ENCODE assay signal across 8 cellular contexts in the genomic region with DNA sequence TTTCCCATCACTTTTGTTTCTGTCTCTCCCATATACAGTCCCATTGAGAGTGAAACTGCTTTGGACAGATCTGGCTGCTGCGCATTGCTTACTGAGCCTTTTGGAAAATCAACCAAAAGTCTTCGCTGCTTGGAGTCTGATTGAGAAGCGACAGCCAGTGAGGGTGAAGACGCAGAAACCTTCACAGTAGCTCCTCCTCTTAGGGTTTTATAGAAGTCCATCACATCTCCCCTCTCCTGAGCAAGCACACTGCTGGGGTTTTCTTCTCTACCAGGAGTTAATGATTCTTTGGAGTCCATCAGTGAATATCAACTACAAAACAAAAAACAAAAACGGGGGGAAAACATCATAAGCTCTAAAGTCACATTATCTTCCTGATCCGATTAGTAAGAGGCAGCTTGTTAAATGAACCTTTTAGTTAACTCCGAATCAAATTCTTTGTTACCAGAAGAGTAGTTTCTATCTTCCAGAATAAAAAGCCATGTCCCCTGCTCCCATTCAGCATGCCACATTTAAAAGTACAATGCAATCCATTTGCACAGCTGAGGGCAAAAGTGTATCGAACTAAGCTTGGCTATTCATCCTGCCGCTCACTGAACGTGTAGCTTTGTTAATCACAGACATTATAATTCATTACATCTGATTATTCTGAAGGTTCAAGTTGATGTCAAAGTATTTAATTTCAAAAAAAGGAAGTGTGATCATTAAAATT. TPM values are rescaled to one million over a fixed set of nuclear protein-coding genes. Genes with fewer than 3 reads are reported as not detected.
DNase-seq lines count a peak whose midpoint lies in the region; ATAC-seq, FAIRE-seq and TF ChIP-seq lines count a peak whose summit lies in the region.

No MANE protein-coding gene starts in this region.

- H3K27ac Mint-ChIP-seq in naive thymus-derived CD4-positive, alpha-beta T cell: peak overlapping the region; percentile 9 to 89 (median 62)

- POLR2A ChIA-PET in naive thymus-derived CD4-positive, alpha-beta T cell (lab: Charles Lee): interaction anchor here (0.7 to 1.9 kb wide), 7 partner anchors 10 to 47 kb away, joined by 3 to 8 read pairs (median 4); no protein-coding TSS in a partner anchor
- POLR2A ChIA-PET in A673 (lab: Charles Lee; ENCODE audit: low non-redundant PET): no interaction called here

- no peak for ATAC-seq in naive thymus-derived CD4-positive, alpha-beta T cell

- CTCF ChIA-PET in naive thymus-derived CD4-positive, alpha-beta T cell (lab: Charles Lee): interaction anchor here (0.6 to 1.5 kb wide), 3 partner anchors 9 to 770 kb away, joined by 3 to 8 read pairs (median 4); no protein-coding TSS in a partner anchor
- CTCF ChIA-PET in A673 (lab: Charles Lee): interaction anchor here (0.6 kb wide), 1 partner anchor 45 kb away, joined by 4 read pairs; no protein-coding TSS in a partner anchor

- BruUV-seq in A673 (replicated peaks; lab: Mats Ljungman, UMichigan): no TSS peak

- peak overlapping the region; percentile 95 to 99 (median 98) for H3K9ac ChIP-seq in BLaER1 treated with 17β-estradiol and CSF1 and Interleukin-3, amounts not matched to agents 10 nM and 100 nM

- peaks cover 0 to 3% (median 0%) of the 10 kb centered on the region in 11 donors for H3K9me3 Mint-ChIP-seq in naive thymus-derived CD4-positive, alpha-beta T cell

- H3K36me3 Mint-ChIP-seq in naive thymus-derived CD4-positive, alpha-beta T cell: peaks cover 4 to 35% (median 24%) of the 10 kb centered on the region in 5 donors

- peak overlapping the region; percentile 38 to 100 (median 99); a peak in 21 of 22 replicates for H3K27ac ChIP-seq in BLaER1 treated with 17β-estradiol and CSF1 and Interleukin-3, amounts not matched to agents 10 nM and 100 nM
- H3K27ac ChIP-seq in naive thymus-derived CD4-positive, alpha-beta T cell (ENCODE audit: low read depth, low read length): peak overlapping the region; percentile 20
- no peak overlapping the region for H3K27ac ChIP-seq in A673 (ENCODE audit: low read depth, low read length, poor library complexity, severe bottlenecking)

- H3K4me3 ChIP-seq in BLaER1 treated with 17β-estradiol and CSF1 and Interleukin-3, amounts not matched to agents 10 nM and 100 nM: peak overlapping the region; percentile 86 to 99 (median 96)
- H3K4me3 ChIP-seq in bronchial epithelial cell (ENCODE audit: low read depth, low read length) (peak overlapping the region; percentile 63), A673 (ENCODE audit: low read depth, low read length, poor library complexity, severe bottlenecking) (no peak overlapping the region)
- peak overlapping the region; percentile 78 for H3K4me3 ChIP-seq in naive thymus-derived CD4-positive, alpha-beta T cell (ENCODE audit: low read length)

- FAIRE-seq in bronchial epithelial cell (lab: Jason Lieb, UNC): no peak

- H3K27me3 ChIP-seq in BLaER1 treated with 17β-estradiol and CSF1 and Interleukin-3, amounts not matched to agents 10 nM and 100 nM: peaks cover 0 to 26% (median 4%) of the 10 kb centered on the region in 11 experiments; a peak in 8 of 22 replicates
- H3K27me3 ChIP-seq in bronchial epithelial cell (ENCODE audit: control insufficient read depth, insufficient read depth, low read length) (no peaks in the 10 kb centered on the region), A673 (replicated peaks; ENCODE audit: insufficient read depth, low read depth, low read length, poor library complexity) (no peaks in the 10 kb centered on the region)
- H3K27me3 ChIP-seq in naive thymus-derived CD4-positive, alpha-beta T cell (ENCODE audit: control insufficient read depth in 2 of 2, insufficient read depth in 2 of 2, low read length in 2 of 2): no peaks in the 10 kb centered on the region

- no peaks in the 10 kb centered on the region for H3K9me3 ChIP-seq in BLaER1 treated with 17β-estradiol and CSF1 and Interleukin-3, amounts not matched to agents 10 nM and 100 nM (replicated peaks in 1 of 11)
- no peaks in the 10 kb centered on the region for H3K9me3 ChIP-seq in naive thymus-derived CD4-positive, alpha-beta T cell (ENCODE audit: control insufficient read depth in 2 of 3, low read length in 3 of 3)
- no peaks in the 10 kb centered on the region for H3K9me3 ChIP-seq in A673 (ENCODE audit: low read depth, low read length, poor library complexity, severe bottlenecking)

- peak; percentile 77 for DNase-seq in M059J (ENCODE audit: low read depth)
- peak; percentile 37 for DNase-seq in bronchial epithelial cell (ENCODE audit: low read depth)
- DNase-seq in naive thymus-derived CD4-positive, alpha-beta T cell: peak in 1 of 9 donors; percentile 8
- DNase-seq in COR-L47 (lab: John Stamatoyannopoulos, UW): no peak
- no peak for DNase-seq in dedifferentiated amniotic fluid mesenchymal stem cell (ENCODE audit: extremely low spot score)
- DNase-seq in middle frontal gyrus (ENCODE audit: extremely low spot score, low spot score): no peak
- DNase-seq in A673 (ENCODE audit: low spot score): no peak

- H4K20me1 ChIP-seq in BLaER1 treated with 17β-estradiol and CSF1 and Interleukin-3, amounts not matched to agents 10 nM and 100 nM: peaks cover 66 to 75% (median 72%) of the 10 kb centered on the region in 11 experiments

- H3K4me2 ChIP-seq in BLaER1 treated with 17β-estradiol and CSF1 and Interleukin-3, amounts not matched to agents 10 nM and 100 nM: peak overlapping the region; percentile 79 to 96 (median 89)

- H3K4me1 Mint-ChIP-seq in naive thymus-derived CD4-positive, alpha-beta T cell: peaks cover 45 to 69% (median 63%) of the 10 kb centered on the region in 7 donors

- H3K36me3 ChIP-seq in BLaER1 treated with 17β-estradiol and CSF1 and Interleukin-3, amounts not matched to agents 10 nM and 100 nM: peaks cover 18 to 45% (median 29%) of the 10 kb centered on the region in 11 experiments
- H3K36me3 ChIP-seq in bronchial epithelial cell (ENCODE audit: control insufficient read depth, insufficient read depth, low read length): no peaks in the 10 kb centered on the region
- H3K36me3 ChIP-seq in naive thymus-derived CD4-positive, alpha-beta T cell (ENCODE audit: control insufficient read depth in 2 of 3, insufficient read depth in 3 of 3, low read length in 3 of 3): peaks cover 0 to 9% (median 0%) of the 10 kb centered on the region in 3 experiments
- H3K36me3 ChIP-seq in A673 (ENCODE audit: insufficient read depth, low read length, poor library complexity, severe bottlenecking): no peaks in the 10 kb centered on the region

- TF ChIP-seq CTCF in bronchial epithelial cell (IDR thresholded peaks at IDR 0.05; ENCODE audit: insufficient read depth, low read length, severe bottlenecking): no peak
- no peak for TF ChIP-seq CTCF in A673 (conservative IDR thresholded peaks at IDR 0.05; ENCODE audit: low read depth, low read length)

- peak overlapping the region; percentile 86 to 97 (median 94) for H3K4me3 Mint-ChIP-seq in naive thymus-derived CD4-positive, alpha-beta T cell

- H3K4me1 ChIP-seq in BLaER1 treated with 17β-estradiol and CSF1 and Interleukin-3, amounts not matched to agents 10 nM and 100 nM: peaks cover 11 to 44% (median 24%) of the 10 kb centered on the region in 10 experiments
- peaks cover 23 to 47% of the 10 kb centered on the region in 2 donors for H3K4me1 ChIP-seq in naive thymus-derived CD4-positive, alpha-beta T cell (ENCODE audit: control insufficient read depth in 2 of 2, insufficient read depth in 2 of 2, low read length in 2 of 2)
- peaks cover 13% of the 10 kb centered on the region for H3K4me1 ChIP-seq in A673 (ENCODE audit: insufficient read depth, low read length, poor library complexity, severe bottlenecking)

- intact Hi-C loops in naive thymus-derived CD4-positive, alpha-beta T cell (cut with micrococcal nuclease): loop anchor here (1.0 to 10.0 kb wide), 9 partner anchors 8 to 1786 kb away; a partner anchor contains a TSS
- intact Hi-C loops in A673 (cut with micrococcal nuclease; ENCODE audit: unreplicated experiment): loop anchor here (5.0 to 10.0 kb wide), 5 partner anchors 102 to 564 kb away; no protein-coding TSS in a partner anchor

- peaks cover 0 to 2% (median 0%) of the 10 kb centered on the region in 5 donors for H3K27me3 Mint-ChIP-seq in naive thymus-derived CD4-positive, alpha-beta T cell

RNA-seq across cellular contexts. Expression of a gene that starts 2.8 kb away (rescaled TPM):
- total RNA-seq in M059J (2014; rRNA removed; shearing (Covaris generic)): 48.0 and 65.3 TPM in 2 replicates
- total RNA-seq in bronchial epithelial cell: 35.2 and 41.9 TPM in 2 replicates
- total RNA-seq in naive thymus-derived CD4-positive, alpha-beta T cell: 100 to 1,000 TPM in 3 of 5 experiments, 10 to 100 TPM in 2; 68.0 to 140 (median 121) TPM
- polyA plus RNA-seq in naive thymus-derived CD4-positive, alpha-beta T cell: 10 to 100 TPM; 86.1 to 90.2 TPM
- total RNA-seq in A673 (2021): 12.7 and 15.3 TPM in 2 replicates

Comparison
In these comparisons a context has a peak if more than half of its experiments do, and no peak if none do; other contexts are left out.
1. DNase-seq: peak in M059J (single experiment) and bronchial epithelial cell (single experiment); none in COR-L47 (single experiment), dedifferentiated amniotic fluid mesenchymal stem cell (single experiment), middle frontal gyrus (single experiment) and A673 (single experiment).